10 cellular contexts compared by ENCODE assay signal in genomic region chr17:75976175-75976848, GRCh38. TPM values are rescaled to one million over a fixed set of nuclear protein-coding genes. Genes with fewer than 3 reads are reported as not detected.
DNase-seq lines count a peak whose midpoint lies in the region; ATAC-seq and TF ChIP-seq lines count a peak whose summit lies in the region.
"Had no signal": no experiment of that assay in that cellular context is flagged by ENCODE, and none has a peak within 500 bp of the region (broad histone marks: within the 10 kb centered on the region; RNA-seq: fewer than 3 reads in every experiment).

No MANE protein-coding gene starts in this region.

- TF ChIP-seq CTCF in foreskin keratinocyte (conservative IDR thresholded peaks at IDR 0.05) = no peak
- no peak for TF ChIP-seq CTCF in tibial nerve (IDR thresholded peaks at IDR 0.05)

- peaks cover 0 to 18% (median 0%) of the 10 kb centered on the region in 3 donors for H3K36me3 ChIP-seq in tibial nerve

- H3K9me3 ChIP-seq in tibial nerve = no peaks in the 10 kb centered on the region

- WGBS in tibial nerve, 2 donors = 37 to 38% methylated on average over 9 of the region's 9 CpGs

- TF ChIP-seq POLR2A in tibial nerve (IDR thresholded peaks at IDR 0.05) = no peak

- H3K27ac Mint-ChIP-seq in activated T-cell treated with anti-CD3 and anti-CD28 coated beads, Interleukin-2, amount 50 U/mL, for 72 hours = peak overlapping the region; percentile 92

- no peak for ATAC-seq in activated T-cell treated with anti-CD3 and anti-CD28 coated beads, Interleukin-2, amount 50 U/mL, for 72 hours (replicated peaks in 1 of 2)
- ATAC-seq in foreskin keratinocyte = no peak

- H3K27ac ChIP-seq in foreskin keratinocyte = peak overlapping the region; percentile 12
- peak overlapping the region; percentile 8 to 54 (median 26) for H3K27ac ChIP-seq in tibial nerve
- H3K27ac ChIP-seq: C4-2B had no signal

- H3K4me3 ChIP-seq in tibial nerve = no peak overlapping the region

- peaks cover 3 to 6% of the 10 kb centered on the region in 2 donors for H3K36me3 Mint-ChIP-seq in activated T-cell treated with anti-CD3 and anti-CD28 coated beads, Interleukin-2, amount 50 U/mL, for 72 hours (ENCODE audit: insufficient read depth in 2 of 2)

- no peaks in the 10 kb centered on the region for H3K27me3 ChIP-seq in foreskin keratinocyte
- no peaks in the 10 kb centered on the region for H3K27me3 ChIP-seq in tibial nerve

- H3K4me3 Mint-ChIP-seq in activated T-cell treated with anti-CD3 and anti-CD28 coated beads, Interleukin-2, amount 50 U/mL, for 72 hours = peak overlapping the region; percentile 46 to 66

- no peak for TF ChIP-seq EP300 in tibial nerve (IDR thresholded peaks at IDR 0.05)

- H3K4me1 ChIP-seq in foreskin keratinocyte (peaks cover 14% of the 10 kb centered on the region), tibial nerve (peaks cover 0 to 46% (median 22%) of the 10 kb centered on the region in 4 donors)

- DNase-seq in activated T-cell treated with anti-CD3 and anti-CD28 coated beads, Interleukin-2, amount 50 U/mL, for 72 hours = no peak
- DNase-seq in activated T-cell treated with anti-CD3 and anti-CD28 coated beads for 4 hours (no peak), foreskin keratinocyte (no peak), tibial nerve (ENCODE audit: low spot score in 2 of 2) (no peak), NCI-H510A (lab: John Stamatoyannopoulos, UW) (no peak)
- no peak for DNase-seq in stimulated activated CD4-positive, alpha-beta T cell treated with anti-CD3 and anti-CD28 coated beads, Interleukin-2, amount 100 ng/mL, for 24 hours
- DNase-seq: foreskin melanocyte; NCI-H2227 treated with DMSO at 0.1 percent for 48 hours; stimulated activated CD4-positive, alpha-beta T cell treated with anti-CD3 and anti-CD28 coated beads, Interleukin-12 subunit alpha, Interleukin-12 subunit beta, amount 100 ng/mL, for 4 hours had no signal

- no peaks in the 10 kb centered on the region for H3K9me3 Mint-ChIP-seq in activated T-cell treated with anti-CD3 and anti-CD28 coated beads, Interleukin-2, amount 50 U/mL, for 72 hours

- peaks cover 46% of the 10 kb centered on the region for H3K4me1 Mint-ChIP-seq in activated T-cell treated with anti-CD3 and anti-CD28 coated beads, Interleukin-2, amount 50 U/mL, for 72 hours (ENCODE audit: low read depth)

- H3K27me3 Mint-ChIP-seq in activated T-cell treated with anti-CD3 and anti-CD28 coated beads, Interleukin-2, amount 50 U/mL, for 72 hours (ENCODE audit: low read depth) = no peaks in the 10 kb centered on the region

RNA-seq across cellular contexts. Expression of gene ACOX1, which starts 2.7 kb away (rescaled TPM):
- 10 to 100 TPM; 28.2 to 28.6 TPM for total RNA-seq in activated T-cell treated with anti-CD3 and anti-CD28 coated beads, Interleukin-2, amount 50 U/mL, for 72 hours
- 24.3 and 26.4 TPM in 2 replicates for total RNA-seq in foreskin keratinocyte
- polyA plus RNA-seq in foreskin keratinocyte = 5.8 and 6.4 TPM in 2 replicates
- total RNA-seq in tibial nerve = 10 to 100 TPM; 33.7 to 44.4 (median 39.1) TPM

RNA-seq across cellular contexts. Expression of gene TEN1, which starts 2.7 kb away (rescaled TPM):
- 10 to 100 TPM; 18.2 to 21.8 TPM for total RNA-seq in activated T-cell treated with anti-CD3 and anti-CD28 coated beads, Interleukin-2, amount 50 U/mL, for 72 hours
- 16.6 and 19.4 TPM in 2 replicates for total RNA-seq in foreskin keratinocyte
- polyA plus RNA-seq in foreskin keratinocyte = 25.4 and 28.9 TPM in 2 replicates
- 10 to 100 TPM in 2 of 4 donors, 1 to 10 TPM in 2; 8.6 to 22.2 (median 11.5) TPM for total RNA-seq in tibial nerve

RNA-seq across cellular contexts. Expression of gene CDK3, which starts 24.3 kb away (rescaled TPM):
- total RNA-seq in activated T-cell treated with anti-CD3 and anti-CD28 coated beads, Interleukin-2, amount 50 U/mL, for 72 hours = 1 to 10 TPM; 8.7 to 9.1 TPM
- total RNA-seq in foreskin keratinocyte (3.3 TPM in 2 replicates), tibial nerve (10 to 100 TPM in 1 of 4 donors, 1 to 10 TPM in 3; 3.8 to 12.3 (median 5.9) TPM)
- 3.0 and 3.4 TPM in 2 replicates for polyA plus RNA-seq in foreskin keratinocyte

RNA-seq across cellular contexts. Expression of gene FBF1, which starts 35.5 kb away (rescaled TPM):
- 10 to 100 TPM; 19.9 to 26.7 TPM for total RNA-seq in activated T-cell treated with anti-CD3 and anti-CD28 coated beads, Interleukin-2, amount 50 U/mL, for 72 hours
- total RNA-seq in foreskin keratinocyte (8.8 and 12.6 TPM in 2 replicates), tibial nerve (10 to 100 TPM; 19.9 to 32.4 (median 25.7) TPM)
- polyA plus RNA-seq in foreskin keratinocyte = 5.3 TPM in 2 replicates

RNA-seq across cellular contexts. Expression of gene EVPL, which starts 50.8 kb away (rescaled TPM):
- under 1 TPM; 0.09 to 0.19 TPM for total RNA-seq in activated T-cell treated with anti-CD3 and anti-CD28 coated beads, Interleukin-2, amount 50 U/mL, for 72 hours
- total RNA-seq in foreskin keratinocyte = 15.9 and 17.6 TPM in 2 replicates
- 10.9 and 12.6 TPM in 2 replicates for polyA plus RNA-seq in foreskin keratinocyte
- total RNA-seq in tibial nerve = 1 to 10 TPM in 2 of 4 donors, under 1 TPM in 1, not detected in 1; 0.98 to 3.0 (median 2.1) TPM
